In genomic region chr2:11248-11941, GRCh38 we compare ENCODE assay signal across 8 cellular contexts. TPM values are rescaled to one million over a fixed set of nuclear protein-coding genes. Genes with fewer than 3 reads are reported as not detected.
A peak's percentile ranks its signal among the peaks of the same experiment; 100 is the strongest.
DNase-seq lines count a peak whose midpoint lies in the region; ATAC-seq and TF ChIP-seq lines count a peak whose summit lies in the region.

No MANE protein-coding gene starts in this region.

- H2AFZ ChIP-seq in hepatocyte = peak overlapping the region; percentile 93

- H3K4me1 ChIP-seq in RWPE2 (ENCODE audit: insufficient read depth, poor library complexity, severe bottlenecking) (no peaks in the 10 kb centered on the region), hepatocyte (ENCODE audit: insufficient read depth) (no peaks in the 10 kb centered on the region)

- no peaks in the 10 kb centered on the region for H3K9me3 Mint-ChIP-seq in activated naive CD4-positive, alpha-beta T cell treated with anti-CD3 and anti-CD28 coated beads, Interleukin-2, amount 10 ng/mL, durations not matched to agents 7 days and 5 days

- no peaks in the 10 kb centered on the region for H3K9me3 ChIP-seq in RWPE2 (ENCODE audit: severe bottlenecking)
- no peaks in the 10 kb centered on the region for H3K9me3 ChIP-seq in hepatocyte (ENCODE audit: low read depth)

- ATAC-seq in RWPE2 (ENCODE audit: low read depth) = peak; percentile 19; the same call in 2 of the 3 replicates
- ATAC-seq in HG03469 (IDR thresholded peaks at IDR 0.05; ENCODE audit: unreplicated experiment) = no peak
- ATAC-seq in GM18858 (IDR thresholded peaks at IDR 0.05; ENCODE audit: unreplicated experiment) = no peak

- H3K4me3 ChIP-seq in GM12875 (ENCODE audit: low read depth, low read length) (no peak overlapping the region), RWPE2 (ENCODE audit: severe bottlenecking) (no peak overlapping the region), hepatocyte (peak overlapping the region; percentile 66)

- H3K36me3 ChIP-seq in RWPE2 (ENCODE audit: low read depth) = no peaks in the 10 kb centered on the region
- no peaks in the 10 kb centered on the region for H3K36me3 ChIP-seq in hepatocyte (replicated peaks; ENCODE audit: insufficient read depth, low read depth)

- CTCF ChIA-PET in activated naive CD4-positive, alpha-beta T cell treated with anti-CD3 and anti-CD28 coated beads, Interleukin-2, amount 10 ng/mL, durations not matched to agents 7 days and 5 days (lab: Charles Lee) = interaction anchor here (0.6 to 1.9 kb wide), 5 partner anchors 9 to 624 kb away, joined by 3 to 7 read pairs (median 3); no protein-coding TSS in a partner anchor

- DNase-seq in RWPE2 (ENCODE audit: low spot score) (no peak), hepatocyte (ENCODE audit: low spot score) (peak; percentile 96), dedifferentiated amniotic fluid mesenchymal stem cell (ENCODE audit: extremely low spot score) (no peak)
- DNase-seq in activated naive CD4-positive, alpha-beta T cell treated with anti-CD3 and anti-CD28 coated beads, Interleukin-2, amount 10 ng/mL, durations not matched to agents 7 days and 5 days = peak; percentile 70
- peak; percentile 64 to 76 (median 66) for DNase-seq in stimulated activated CD4-positive, alpha-beta T cell treated with anti-CD3 and anti-CD28 coated beads, Interleukin-12 subunit alpha, Interleukin-12 subunit beta, amount 100 ng/mL, for 48 hours (ENCODE audit: low read depth in 2 of 3, low spot score in 1 of 3)

- no peaks in the 10 kb centered on the region for H4K20me1 ChIP-seq in hepatocyte (ENCODE audit: insufficient read depth, poor library complexity, severe bottlenecking)

- H3K27me3 Mint-ChIP-seq in activated naive CD4-positive, alpha-beta T cell treated with anti-CD3 and anti-CD28 coated beads, Interleukin-2, amount 10 ng/mL, durations not matched to agents 7 days and 5 days = peaks cover 12% of the 10 kb centered on the region

- H3K4me2 ChIP-seq in hepatocyte = peak overlapping the region; percentile 88

- TF ChIP-seq CTCF in GM12875 (IDR thresholded peaks at IDR 0.05; ENCODE audit: borderline replicate concordance, insufficient read depth, low read depth, low read length) (peak; percentile 63; the same call in 1 of the 2 replicates), RWPE2 (IDR thresholded peaks at IDR 0.05; ENCODE audit: poor library complexity, severe bottlenecking) (peak; percentile 49), hepatocyte (IDR thresholded peaks at IDR 0.05; ENCODE audit: poor library complexity) (peak; percentile 100)

- no peaks in the 10 kb centered on the region for H3K9me2 ChIP-seq in hepatocyte (replicated peaks; ENCODE audit: insufficient read depth)

- H3K79me2 ChIP-seq in hepatocyte = no peaks in the 10 kb centered on the region

- no peaks in the 10 kb centered on the region for H3K4me1 Mint-ChIP-seq in activated naive CD4-positive, alpha-beta T cell treated with anti-CD3 and anti-CD28 coated beads, Interleukin-2, amount 10 ng/mL, durations not matched to agents 7 days and 5 days

- no peaks in the 10 kb centered on the region for H3K36me3 Mint-ChIP-seq in activated naive CD4-positive, alpha-beta T cell treated with anti-CD3 and anti-CD28 coated beads, Interleukin-2, amount 10 ng/mL, durations not matched to agents 7 days and 5 days

- H3K4me3 Mint-ChIP-seq in activated naive CD4-positive, alpha-beta T cell treated with anti-CD3 and anti-CD28 coated beads, Interleukin-2, amount 10 ng/mL, durations not matched to agents 7 days and 5 days = no peak overlapping the region

- H3K27me3 ChIP-seq in RWPE2 (ENCODE audit: insufficient read depth, poor library complexity, severe bottlenecking) = no peaks in the 10 kb centered on the region
- H3K27me3 ChIP-seq in hepatocyte = no peaks in the 10 kb centered on the region

- WGBS in hepatocyte (ENCODE audit: low lambda C conversion rate, missing lambda C conversion rate) = 31% methylated on average over 44 of the region's 54 CpGs

- H3K27ac Mint-ChIP-seq in activated naive CD4-positive, alpha-beta T cell treated with anti-CD3 and anti-CD28 coated beads, Interleukin-2, amount 10 ng/mL, durations not matched to agents 7 days and 5 days = no peak overlapping the region

- H3K27ac ChIP-seq in RWPE2 (ENCODE audit: poor library complexity, severe bottlenecking) (no peak overlapping the region), hepatocyte (peak overlapping the region; percentile 84)

RNA-seq across cellular contexts. Expression of gene FAM110C, which starts 34.9 kb away (rescaled TPM):
- 10.2 and 11.2 TPM in 2 replicates for total RNA-seq in hepatocyte
- 6.6 and 10.1 TPM in 2 replicates for polyA plus RNA-seq in hepatocyte

Comparison
In these comparisons a context has a peak if more than half of its experiments do, and no peak if none do; other contexts are left out.
1. CTCF ChIP-seq: peak in every context shown above with its lines; median percentile 100 in hepatocyte; 63 in GM12875; 49 in RWPE2.
2. DNase-seq: peak in activated naive CD4-positive, alpha-beta T cell treated with anti-CD3 and anti-CD28 coated beads, Interleukin-2, amount 10 ng/mL, durations not matched to agents 7 days and 5 days (single experiment), hepatocyte (single experiment) and stimulated activated CD4-positive, alpha-beta T cell treated with anti-CD3 and anti-CD28 coated beads, Interleukin-12 subunit alpha, Interleukin-12 subunit beta, amount 100 ng/mL, for 48 hours (3 of 3); none in RWPE2 (single experiment) and dedifferentiated amniotic fluid mesenchymal stem cell (single experiment).